8 cellular contexts compared by ENCODE assay signal in the genomic region with DNA sequence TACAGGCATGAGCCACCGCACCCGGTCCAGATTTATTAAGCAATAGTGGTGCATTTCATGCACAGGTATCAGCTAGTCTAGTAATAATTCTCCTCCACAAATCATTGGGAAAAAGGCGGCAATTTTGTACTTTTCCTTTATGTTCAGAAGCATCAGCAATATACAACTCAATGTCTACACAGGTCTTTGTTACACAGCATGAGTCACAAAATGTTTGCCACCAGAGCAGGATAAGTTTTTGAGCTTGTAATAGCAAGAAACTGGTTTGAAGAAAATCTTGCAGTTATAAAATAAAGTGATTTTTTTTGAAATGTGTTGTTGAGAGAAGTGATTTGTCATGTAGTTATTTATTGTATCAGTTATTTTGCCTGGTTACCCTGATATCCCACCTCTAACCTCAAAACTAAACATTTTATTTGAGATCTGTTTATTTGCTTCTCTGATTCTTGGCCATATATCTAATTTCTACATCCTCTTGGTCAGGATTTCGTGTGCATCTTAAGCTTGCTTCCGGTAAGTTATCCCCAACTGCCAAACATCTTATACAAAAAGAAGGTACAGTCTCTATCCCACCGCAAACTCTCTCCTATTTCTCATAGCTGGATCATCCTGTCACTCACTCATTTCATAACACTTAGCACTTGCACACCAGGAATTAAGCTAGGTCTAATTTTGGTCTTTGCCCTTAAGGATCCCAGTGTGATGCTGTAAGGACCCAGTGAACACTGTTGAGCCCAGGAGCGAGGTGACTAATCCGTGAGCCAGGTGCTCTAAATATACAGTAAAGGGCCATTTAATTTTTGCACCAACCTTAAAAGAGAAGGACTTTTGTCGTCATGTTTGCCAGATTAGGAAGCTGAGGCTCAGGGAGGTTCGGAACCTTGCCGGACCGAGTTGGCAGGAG. TPM values are rescaled to one million over a fixed set of nuclear protein-coding genes. Genes with fewer than 3 reads are reported as not detected.
DNase-seq lines count a peak whose midpoint lies in the region; ATAC-seq and TF ChIP-seq lines count a peak whose summit lies in the region.

No MANE protein-coding gene starts in this region.

- H3K4me3 Mint-ChIP-seq in neural crest cell: peak overlapping the region; percentile 87

- peak; percentile 3 for ATAC-seq in GM18498 (IDR thresholded peaks at IDR 0.05; ENCODE audit: unreplicated experiment)
- no peak for ATAC-seq in HG03469 (IDR thresholded peaks at IDR 0.05; ENCODE audit: unreplicated experiment)
- ATAC-seq in HG02938 (IDR thresholded peaks at IDR 0.05; ENCODE audit: unreplicated experiment): no peak

- H3K27ac Mint-ChIP-seq in neural crest cell (ENCODE audit: unreplicated experiment): no peak overlapping the region

- no peaks in the 10 kb centered on the region for H3K4me1 ChIP-seq in colonic mucosa

- TF ChIP-seq CTCF in LNCaP clone FGC (IDR thresholded peaks at IDR 0.05; ENCODE audit: control insufficient read depth, extremely low read depth, insufficient read depth) (no peak), colonic mucosa (IDR thresholded peaks at IDR 0.05) (no peak), neural crest cell (conservative IDR thresholded peaks at IDR 0.05) (no peak)

- H3K4me3 ChIP-seq in LNCaP clone FGC (ENCODE audit: low read depth, low read length) (peak overlapping the region; percentile 54), colonic mucosa (peak overlapping the region; percentile 40)

- peak overlapping the region; percentile 10 for H3K27ac ChIP-seq in colonic mucosa

- intact Hi-C loops in colonic mucosa (cut with DNase I): no loop called here

- H3K27me3 ChIP-seq in colonic mucosa: peaks cover 18% of the 10 kb centered on the region

- H3K4me1 Mint-ChIP-seq in neural crest cell: peaks cover 48% of the 10 kb centered on the region

- no peaks in the 10 kb centered on the region for H3K36me3 ChIP-seq in colonic mucosa

- H3K36me3 Mint-ChIP-seq in neural crest cell (ENCODE audit: low read depth): peaks cover 3% of the 10 kb centered on the region

- peak overlapping the region; percentile 56 to 79 for H3K9ac ChIP-seq in colonic mucosa (ENCODE audit: low read depth in 2 of 2, low read length in 2 of 2)

- peaks cover 47% of the 10 kb centered on the region for H3K27me3 Mint-ChIP-seq in neural crest cell (ENCODE audit: low read depth)

- no peaks in the 10 kb centered on the region for H3K9me3 ChIP-seq in colonic mucosa

- DNase-seq in LNCaP clone FGC (ENCODE audit: low read depth) (no peak), colonic mucosa (no peak), neural crest cell (ENCODE audit: low read depth, low spot score) (no peak), GM19240 (ENCODE audit: insufficient read length, low spot score) (no peak)
- no peak for DNase-seq in central memory CD4-positive, alpha-beta T cell

- H3K9me3 Mint-ChIP-seq in neural crest cell: no peaks in the 10 kb centered on the region

RNA-seq across cellular contexts. Expression of gene ITPRIPL1, which starts 4.5 kb away (rescaled TPM):
- total RNA-seq in colonic mucosa: under 1 TPM; 0.44 to 0.80 TPM
- 24.2 and 25.6 TPM in 2 replicates for total RNA-seq in neural crest cell

RNA-seq across cellular contexts. Expression of gene NCAPH, which starts 15.0 kb away (rescaled TPM):
- total RNA-seq in colonic mucosa (10 to 100 TPM in 1 of 2 donors, 1 to 10 TPM in 1; 9.1 to 40.2 TPM), neural crest cell (78.8 and 80.9 TPM in 2 replicates)

RNA-seq across cellular contexts. Expression of gene SNRNP200, which starts 15.2 kb away (rescaled TPM):
- 100 to 1,000 TPM in 1 of 2 donors, 10 to 100 TPM in 1; 90.4 to 127 TPM for total RNA-seq in colonic mucosa
- 248 and 250 TPM in 2 replicates for total RNA-seq in neural crest cell

RNA-seq across cellular contexts. Expression of gene CIAO1, which starts 54.6 kb away (rescaled TPM):
- 10 to 100 TPM; 56.0 to 75.5 TPM for total RNA-seq in colonic mucosa
- total RNA-seq in neural crest cell: 89.8 and 91.1 TPM in 2 replicates

RNA-seq across cellular contexts. Expression of gene TMEM127, which starts 54.8 kb away (rescaled TPM):
- 10 to 100 TPM; 61.9 to 81.1 TPM for total RNA-seq in colonic mucosa
- 28.8 and 30.6 TPM in 2 replicates for total RNA-seq in neural crest cell

Comparison
In these comparisons a context has a peak if more than half of its experiments do, and no peak if none do; other contexts are left out.
1. RNA of gene ITPRIPL1, which starts 4.5 kb away (total RNA-seq): 24.2 to 25.6 TPM in neural crest cell; 0.44 to 0.80 TPM in colonic mucosa; every median in the first group is over 10 times any median in the second.